ENCODE assay signal across 8 cellular contexts in genomic region chr2:65382776-65383357, GRCh38. TPM values are rescaled to one million over a fixed set of nuclear protein-coding genes. Genes with fewer than 3 reads are reported as not detected.
DNase-seq lines count a peak whose midpoint lies in the region; ATAC-seq, FAIRE-seq and TF ChIP-seq lines count a peak whose summit lies in the region.

No MANE protein-coding gene starts in this region.

- peaks cover 12 to 33% (median 30%) of the 10 kb centered on the region in 4 donors for H3K4me1 Mint-ChIP-seq in naive thymus-derived CD8-positive, alpha-beta T cell
- H3K4me1 Mint-ChIP-seq in stimulated activated naive CD8-positive, alpha-beta T cell treated with anti-CD3 and anti-CD28 coated beads, Interleukin-15, Interleukin-2, amounts not matched to agents 100 ng/mL and 50 ng/mL, for 24 hours (ENCODE audit: low read depth), result peaks cover 61% of the 10 kb centered on the region

- POLR2A ChIA-PET in naive thymus-derived CD8-positive, alpha-beta T cell (lab: Charles Lee), result interaction anchor here (0.5 kb wide), 1 partner anchor 84 kb away, joined by 4 read pairs; no protein-coding TSS in a partner anchor

- no peaks in the 10 kb centered on the region for H3K9me3 Mint-ChIP-seq in naive thymus-derived CD8-positive, alpha-beta T cell
- no peaks in the 10 kb centered on the region for H3K9me3 Mint-ChIP-seq in stimulated activated naive CD8-positive, alpha-beta T cell treated with anti-CD3 and anti-CD28 coated beads, Interleukin-15, Interleukin-2, amounts not matched to agents 100 ng/mL and 50 ng/mL, for 24 hours

- peaks cover 0 to 30% (median 4%) of the 10 kb centered on the region in 5 donors for H3K27me3 Mint-ChIP-seq in naive thymus-derived CD8-positive, alpha-beta T cell
- peaks cover 34% of the 10 kb centered on the region for H3K27me3 Mint-ChIP-seq in stimulated activated naive CD8-positive, alpha-beta T cell treated with anti-CD3 and anti-CD28 coated beads, Interleukin-15, Interleukin-2, amounts not matched to agents 100 ng/mL and 50 ng/mL, for 24 hours

- ATAC-seq in HG02642 (IDR thresholded peaks at IDR 0.05; ENCODE audit: poor library complexity, unreplicated experiment), result peak; percentile 82
- ATAC-seq in naive thymus-derived CD8-positive, alpha-beta T cell, result peak; percentile 88 to 91

- DNase-seq in GM12891 (ENCODE audit: insufficient read length, low spot score) (peak; percentile 41), NCI-H2029 treated with DMSO at 0.1 percent for 48 hours (lab: John Stamatoyannopoulos, UW) (peak; percentile 36), SIG-M5 (lab: John Stamatoyannopoulos, UW) (no peak)
- DNase-seq in activated CD4-positive, alpha-beta T cell treated with anti-CD3 and anti-CD28 coated beads, Interleukin-2, amount 50 U/mL, for 48 hours, result peak; percentile 92 to 94
- peak; percentile 39 for DNase-seq in effector CD4-positive, alpha-beta T cell
- peak; percentile 51 to 87 (median 75) for DNase-seq in naive thymus-derived CD8-positive, alpha-beta T cell

- FAIRE-seq in GM12891 (lab: Jason Lieb, UNC), result peak; percentile 89

- TF ChIP-seq POLR2A in GM12891 (IDR thresholded peaks at IDR 0.05; ENCODE audit: low read depth, low read length), result no peak

- H3K27ac Mint-ChIP-seq in naive thymus-derived CD8-positive, alpha-beta T cell, result peak overlapping the region in 9 of 10 donors; percentile 41 to 86 (median 74)
- peak overlapping the region; percentile 74 for H3K27ac Mint-ChIP-seq in stimulated activated naive CD8-positive, alpha-beta T cell treated with anti-CD3 and anti-CD28 coated beads, Interleukin-15, Interleukin-2, amounts not matched to agents 100 ng/mL and 50 ng/mL, for 24 hours

- H3K4me3 Mint-ChIP-seq in naive thymus-derived CD8-positive, alpha-beta T cell, result peak overlapping the region; percentile 52 to 87 (median 70)
- H3K4me3 Mint-ChIP-seq in stimulated activated naive CD8-positive, alpha-beta T cell treated with anti-CD3 and anti-CD28 coated beads, Interleukin-15, Interleukin-2, amounts not matched to agents 100 ng/mL and 50 ng/mL, for 24 hours, result peak overlapping the region; percentile 62

- no peaks in the 10 kb centered on the region for H3K36me3 Mint-ChIP-seq in naive thymus-derived CD8-positive, alpha-beta T cell
- H3K36me3 Mint-ChIP-seq in stimulated activated naive CD8-positive, alpha-beta T cell treated with anti-CD3 and anti-CD28 coated beads, Interleukin-15, Interleukin-2, amounts not matched to agents 100 ng/mL and 50 ng/mL, for 24 hours (ENCODE audit: low read depth), result no peaks in the 10 kb centered on the region

TF ChIP-seq in GM12891, 5 proteins besides CTCF, POLR2A, EP300 and RAD21:
- no peak for TF ChIP-seq POLR2AphosphoS5 (IDR thresholded peaks at IDR 0.05; ENCODE audit: low read depth, low read length)
- peak; percentile 52 for TF ChIP-seq SPI1 (IDR thresholded peaks at IDR 0.05; ENCODE audit: low read depth, low read length)
- peak; percentile 84 for TF ChIP-seq POU2F2 (IDR thresholded peaks at IDR 0.05; ENCODE audit: low read depth, low read length)
- TF ChIP-seq TAF1 (IDR thresholded peaks at IDR 0.05; ENCODE audit: low read depth, low read length), result no peak
- peak; percentile 16 for TF ChIP-seq PAX5 (IDR thresholded peaks at IDR 0.05; ENCODE audit: insufficient read depth, low read length, severe bottlenecking)

RNA-seq across cellular contexts. Expression of gene SPRED2, which starts 49.5 kb away (rescaled TPM):
- 5.3 TPM for polyA plus RNA-seq in GM12891 (2012; ENCODE audit: low read depth, missing spikeins)
- total RNA-seq in naive thymus-derived CD8-positive, alpha-beta T cell, result under 1 TPM; 0.23 to 0.33 TPM
- under 1 TPM in 2 of 3 donors, not detected in 1; 0.17 to 0.57 TPM for polyA plus RNA-seq in naive thymus-derived CD8-positive, alpha-beta T cell
